Comparison of ENCODE assay signal across 1 cellular context in the genomic region with DNA sequence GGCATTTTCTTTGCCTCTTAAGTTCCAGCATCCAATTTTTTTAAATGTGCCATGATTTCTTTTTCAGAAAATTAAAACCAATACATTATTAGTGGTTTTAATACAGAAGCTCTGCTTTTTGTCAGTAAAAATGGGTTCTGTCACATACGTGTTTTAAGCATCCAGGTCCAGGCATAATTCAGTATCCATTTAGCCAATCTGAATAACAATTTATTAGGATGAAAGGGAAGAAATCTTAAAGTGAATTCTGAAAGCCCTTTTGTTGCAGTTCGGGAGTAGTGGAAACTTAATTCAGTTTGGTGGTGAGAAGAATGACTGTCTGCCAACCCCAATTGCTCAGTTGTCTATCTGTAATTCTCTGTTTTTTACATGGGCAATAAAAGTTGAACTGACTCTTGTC.
TF ChIP-seq lines count a peak whose summit lies in the region.

No MANE protein-coding gene starts in this region.

TF ChIP-seq in HepG2, 621 proteins besides CTCF, POLR2A, EP300 and RAD21:
- TF ChIP-seq ARHGAP35 (CRISPR knock-in tag; IDR thresholded peaks at IDR 0.05; ENCODE audit: borderline replicate concordance) (no peak), RBFOX2 (IDR thresholded peaks at IDR 0.05; ENCODE audit: low read depth, low read length) (0 out of 2 replicates have a peak, but pooled peaks have one; percentile 9)
TF ChIP-seq in HepG2: peak in this region for 1.
